In genomic region chr2:98479959-98480524, GRCh38 we compare ENCODE assay signal across 8 cellular contexts.
DNase-seq lines count a peak whose midpoint lies in the region; ATAC-seq lines count a peak whose summit lies in the region.

No MANE protein-coding gene starts in this region.

- H3K27ac ChIP-seq in SK-N-MC (no peak overlapping the region), muscle layer of colon (ENCODE audit: low read depth, low read length) (peak overlapping the region; percentile 2)

- H3K27ac Mint-ChIP-seq in central memory CD8-positive, alpha-beta T cell (ENCODE audit: low read depth) = peak overlapping the region; percentile 76

- H3K4me3 ChIP-seq in SK-N-MC (no peak overlapping the region; the same call in 1 of the 2 replicates), muscle layer of colon (ENCODE audit: low read depth in 1 of 2, low read length in 2 of 2) (peak overlapping the region in 1 of 2 donors; percentile 6)

- H3K27me3 Mint-ChIP-seq in central memory CD8-positive, alpha-beta T cell = no peaks in the 10 kb centered on the region

- H3K27me3 ChIP-seq in muscle layer of colon (ENCODE audit: control insufficient read depth in 1 of 2, insufficient read depth in 2 of 2, low read length in 2 of 2) = no peaks in the 10 kb centered on the region

- H3K4me1 Mint-ChIP-seq in central memory CD8-positive, alpha-beta T cell = peaks cover 99% of the 10 kb centered on the region

- H3K36me3 Mint-ChIP-seq in central memory CD8-positive, alpha-beta T cell (ENCODE audit: insufficient read depth) = no peaks in the 10 kb centered on the region

- peaks cover 79% of the 10 kb centered on the region for H3K4me1 ChIP-seq in muscle layer of colon (ENCODE audit: insufficient read depth, low read length)

- H3K9me3 ChIP-seq in SK-N-MC (ENCODE audit: low read depth, low read length) (no peaks in the 10 kb centered on the region), muscle layer of colon (ENCODE audit: low read length) (no peaks in the 10 kb centered on the region)

- peak; percentile 43 for ATAC-seq in HG03196 (IDR thresholded peaks at IDR 0.05; ENCODE audit: unreplicated experiment)
- peak; percentile 52 for ATAC-seq in central memory CD8-positive, alpha-beta T cell (replicated peaks; ENCODE audit: extremely low read depth, poor library complexity, severe bottlenecking)
- no peak for ATAC-seq in HG02678 (IDR thresholded peaks at IDR 0.05; ENCODE audit: unreplicated experiment)
- ATAC-seq in GM21529 (IDR thresholded peaks at IDR 0.05; ENCODE audit: unreplicated experiment) = no peak

- peak overlapping the region; percentile 55 for H3K4me3 Mint-ChIP-seq in central memory CD8-positive, alpha-beta T cell

- H3K36me3 ChIP-seq in SK-N-MC (ENCODE audit: insufficient read depth, low read length) (no peaks in the 10 kb centered on the region), muscle layer of colon (ENCODE audit: insufficient read depth, low read length) (no peaks in the 10 kb centered on the region)

- DNase-seq in SIG-M5 treated with dmso at 0.1 percent for 504 hours (lab: John Stamatoyannopoulos, UW; ENCODE audit: unreplicated experiment) (peak; percentile 32), SIG-M5 (lab: John Stamatoyannopoulos, UW) (no peak), SK-N-MC (ENCODE audit: low read depth, low spot score) (peak; percentile 40)
- no peak for DNase-seq in central memory CD8-positive, alpha-beta T cell (ENCODE audit: low spot score in 2 of 2)

- no peaks in the 10 kb centered on the region for H3K9me3 Mint-ChIP-seq in central memory CD8-positive, alpha-beta T cell

- H3K9ac ChIP-seq in SK-N-MC (ENCODE audit: insufficient read length) (no peak overlapping the region), muscle layer of colon (ENCODE audit: low read length) (no peak overlapping the region)

Comparison
In these comparisons a context has a peak if more than half of its experiments do, and no peak if none do; other contexts are left out.
1. DNase-seq: peak in SIG-M5 treated with dmso at 0.1 percent for 504 hours (single experiment) and SK-N-MC (single experiment); none in SIG-M5 (single experiment) and central memory CD8-positive, alpha-beta T cell (0 of 2).
2. ATAC-seq: peak in HG03196 (single experiment) and central memory CD8-positive, alpha-beta T cell (single experiment); none in HG02678 (single experiment) and GM21529 (single experiment).